30 cellular contexts compared by ENCODE assay signal in the genomic region with DNA sequence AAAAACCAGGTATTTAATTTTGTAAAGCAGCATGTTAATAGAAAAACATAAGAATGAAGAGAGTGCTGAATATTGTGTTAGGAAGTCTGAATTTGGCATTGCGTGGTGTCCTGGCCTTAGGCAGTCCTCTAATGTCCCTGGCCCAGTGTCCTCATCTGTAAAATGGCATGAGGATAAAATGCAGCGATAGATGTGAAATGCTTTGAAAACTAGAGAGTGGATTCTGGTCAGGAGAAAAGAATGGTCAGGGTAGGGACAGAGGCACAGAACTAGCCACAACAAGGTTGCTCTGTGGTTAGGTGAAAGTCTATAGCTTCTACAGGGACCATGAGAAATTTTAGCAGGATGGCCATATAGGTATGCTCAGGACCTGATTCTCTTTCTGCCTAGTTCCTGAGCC. TPM values are rescaled to one million over a fixed set of nuclear protein-coding genes. Genes with fewer than 3 reads are reported as not detected.
DNase-seq lines count a peak whose midpoint lies in the region; ATAC-seq, FAIRE-seq and TF ChIP-seq lines count a peak whose summit lies in the region.
"Had no signal": no experiment of that assay in that cellular context is flagged by ENCODE, and none has a peak within 500 bp of the region (broad histone marks: within the 10 kb centered on the region; RNA-seq: fewer than 3 reads in every experiment).

No MANE protein-coding gene starts in this region.

- no peak for TF ChIP-seq EP300 in sigmoid colon (IDR thresholded peaks at IDR 0.05)

- H3K9me1 ChIP-seq in keratinocyte (ENCODE audit: control insufficient read depth, extremely low read depth, insufficient read depth, low read length) = no peaks in the 10 kb centered on the region

- no peak overlapping the region for H3K4me2 ChIP-seq in GM23248 (ENCODE audit: unreplicated experiment)
- H3K4me2 ChIP-seq in keratinocyte (ENCODE audit: control insufficient read depth, extremely low read depth, insufficient read depth, low read depth, low read length) = peak overlapping the region; percentile 51

- TF ChIP-seq POLR2A in testis (IDR thresholded peaks at IDR 0.05) (no peak), sigmoid colon (IDR thresholded peaks at IDR 0.05) (no peak)

- H3K27me3 ChIP-seq in GM23248 (replicated peaks; ENCODE audit: insufficient read depth) (no peaks in the 10 kb centered on the region), RWPE2 (ENCODE audit: insufficient read depth, poor library complexity, severe bottlenecking) (no peaks in the 10 kb centered on the region), keratinocyte (ENCODE audit: control insufficient read depth, extremely low read depth, insufficient read depth, low read length) (no peaks in the 10 kb centered on the region), thoracic aorta (replicated peaks; ENCODE audit: insufficient read depth) (no peaks in the 10 kb centered on the region), testis (no peaks in the 10 kb centered on the region), sigmoid colon (no peaks in the 10 kb centered on the region)
- H3K27me3 ChIP-seq: adrenal gland, body of pancreas, dorsolateral prefrontal cortex, gastroesophageal sphincter, uterus had no signal

- peaks cover 78% of the 10 kb centered on the region for H3K79me2 ChIP-seq in GM23248 (ENCODE audit: insufficient read depth)
- H3K79me2 ChIP-seq in keratinocyte (ENCODE audit: control insufficient read depth, insufficient read depth, low read length) = peaks cover 33% of the 10 kb centered on the region

- H3K4me3 ChIP-seq in GM23248 (no peak overlapping the region), RWPE2 (ENCODE audit: severe bottlenecking) (no peak overlapping the region), keratinocyte (ENCODE audit: control insufficient read depth in 2 of 3, extremely low read depth in 1 of 3, insufficient read depth in 2 of 3, low read depth in 1 of 3, low read length in 3 of 3) (no peak overlapping the region), thoracic aorta (no peak overlapping the region), testis (no peak overlapping the region), sigmoid colon (no peak overlapping the region)
- H3K4me3 ChIP-seq: adrenal gland, body of pancreas, dorsolateral prefrontal cortex, gastroesophageal sphincter, HAP-1, mucosa of descending colon, SK-N-MC, uterus had no signal

- no peaks in the 10 kb centered on the region for H3K9me2 ChIP-seq in GM23248 (ENCODE audit: insufficient read depth)

- H4K20me1 ChIP-seq in GM23248 (ENCODE audit: insufficient read depth) (no peaks in the 10 kb centered on the region), keratinocyte (ENCODE audit: control insufficient read depth, extremely low read depth, insufficient read depth, low read length) (no peaks in the 10 kb centered on the region)

- H3K27ac ChIP-seq in GM23248 (peak overlapping the region; percentile 75), RWPE2 (ENCODE audit: poor library complexity, severe bottlenecking) (peak overlapping the region; percentile 97), keratinocyte (ENCODE audit: control insufficient read depth, insufficient read depth, low read length) (no peak overlapping the region), thoracic aorta (peak overlapping the region; percentile 61 to 79), testis (no peak overlapping the region), sigmoid colon (no peak overlapping the region)
- H3K27ac ChIP-seq: adrenal gland, body of pancreas, dorsolateral prefrontal cortex, SK-N-MC, uterus had no signal

- intact Hi-C loops in testis (cut with DNase I; ENCODE audit: low total_unique reads) (no loop called here), sigmoid colon (cut with DNase I) (no loop called here)

- H2AFZ ChIP-seq in GM23248 (no peak overlapping the region), keratinocyte (ENCODE audit: control insufficient read depth, low read length) (no peak overlapping the region)

- H3K9me3 ChIP-seq in GM23248 (ENCODE audit: low read depth) (no peaks in the 10 kb centered on the region), RWPE2 (ENCODE audit: severe bottlenecking) (no peaks in the 10 kb centered on the region), keratinocyte (ENCODE audit: control insufficient read depth, low read depth, low read length) (no peaks in the 10 kb centered on the region), thoracic aorta (no peaks in the 10 kb centered on the region), testis (no peaks in the 10 kb centered on the region), sigmoid colon (no peaks in the 10 kb centered on the region)
- H3K9me3 ChIP-seq: adrenal gland, body of pancreas, gastroesophageal sphincter, HAP-1, mucosa of descending colon, uterus had no signal

- H3K9ac ChIP-seq in GM23248 (no peak overlapping the region), keratinocyte (ENCODE audit: control insufficient read depth, extremely low read depth, insufficient read depth, low read length) (no peak overlapping the region)

- no peak for FAIRE-seq in keratinocyte (lab: Jason Lieb, UNC)
- FAIRE-seq: G401.6, TTC549 had no signal

- H3K4me1 ChIP-seq in GM23248 (ENCODE audit: insufficient read depth) = peaks cover 52% of the 10 kb centered on the region
- H3K4me1 ChIP-seq in RWPE2 (ENCODE audit: insufficient read depth, poor library complexity, severe bottlenecking) = peaks cover 43% of the 10 kb centered on the region
- peaks cover 42% of the 10 kb centered on the region for H3K4me1 ChIP-seq in keratinocyte (ENCODE audit: control insufficient read depth, extremely low read depth, insufficient read depth, low read length)
- H3K4me1 ChIP-seq in thoracic aorta (ENCODE audit: control insufficient read depth in 1 of 2, low read depth in 2 of 2) = peaks cover 20 to 39% of the 10 kb centered on the region in 2 donors
- no peaks in the 10 kb centered on the region for H3K4me1 ChIP-seq in testis
- peaks cover 0 to 38% (median 25%) of the 10 kb centered on the region in 4 donors for H3K4me1 ChIP-seq in sigmoid colon
- H3K4me1 ChIP-seq: HAP-1 had no signal

- H3K36me3 ChIP-seq in GM23248 (ENCODE audit: low read depth) = no peaks in the 10 kb centered on the region
- H3K36me3 ChIP-seq in RWPE2 (ENCODE audit: low read depth) = peaks cover 29% of the 10 kb centered on the region
- peaks cover 3 to 10% of the 10 kb centered on the region in 2 experiments for H3K36me3 ChIP-seq in keratinocyte (ENCODE audit: control insufficient read depth in 2 of 2, extremely low read depth in 1 of 2, insufficient read depth in 2 of 2, low read length in 2 of 2)
- peaks cover 3% of the 10 kb centered on the region for H3K36me3 ChIP-seq in thoracic aorta
- H3K36me3 ChIP-seq in testis (ENCODE audit: low read depth, missing control alignments) = no peaks in the 10 kb centered on the region
- H3K36me3 ChIP-seq in sigmoid colon = peaks cover 0 to 18% (median 2%) of the 10 kb centered on the region in 4 donors
- H3K36me3 ChIP-seq: uterus had no signal

- TF ChIP-seq CTCF in RWPE2 (IDR thresholded peaks at IDR 0.05; ENCODE audit: poor library complexity, severe bottlenecking) = no peak
- no peak for TF ChIP-seq CTCF in keratinocyte (optimal IDR thresholded peaks at IDR 0.05 in 1 of 3, IDR thresholded peaks at IDR 0.05 in 1 of 3, conservative IDR thresholded peaks at IDR 0.05 in 1 of 3; ENCODE audit: extremely low read depth in 1 of 3, insufficient read depth in 2 of 3, low read length in 3 of 3)
- TF ChIP-seq CTCF in thoracic aorta (IDR thresholded peaks at IDR 0.05) = no peak
- no peak for TF ChIP-seq CTCF in testis (IDR thresholded peaks at IDR 0.05)
- TF ChIP-seq CTCF in sigmoid colon (IDR thresholded peaks at IDR 0.05) = no peak

- ATAC-seq in RWPE2 (ENCODE audit: low read depth) (no peak), thoracic aorta (ENCODE audit: insufficient number of reproducible peaks, low FRiP score, low read depth) (no peak), HG02623 (IDR thresholded peaks at IDR 0.05; ENCODE audit: unreplicated experiment) (no peak)
- ATAC-seq: body of pancreas; natural killer cell treated with Interleukin-12 subunit alpha and Interleukin-12 subunit beta and Interleukin-15 and Interleukin-18, amount 100 ng/mL, for 72 hours; stimulated activated memory B cell treated with anti-CD40 and anti-IgM and Interleukin-4, amounts not matched to agents 10 μg/mL and 1 μg/mL and 100 μg/mL, for 72 hours had no signal

- dilution Hi-C loops in keratinocyte (cut with MboI; ENCODE audit: extremely low pct_ligation_motif_present, low sequenced_read_pairs) = no loop called here

- H3F3A ChIP-seq in GM23248 (ENCODE audit: insufficient read depth) = peaks cover 44% of the 10 kb centered on the region

- WGBS in GM23248 (ENCODE audit: low coverage in 1 of 2, low lambda C conversion rate in 2 of 2, missing lambda C conversion rate in 2 of 2), 2 experiments = 98 to 100% methylated on average over 2 of the region's 2 CpGs
- WGBS in testis, 2 donors = 91 to 95% methylated on average over 2 of the region's 2 CpGs
- WGBS in sigmoid colon, 2 donors = 98 to 99% methylated on average over 2 of the region's 2 CpGs

- DNase-seq in GM23248 = no peak
- no peak for DNase-seq in RWPE2 (ENCODE audit: low spot score)
- DNase-seq in keratinocyte (ENCODE audit: low read depth, low spot score) = no peak
- DNase-seq in thoracic aorta (ENCODE audit: low spot score) = no peak
- no peak for DNase-seq in testis
- DNase-seq in sigmoid colon = no peak
- DNase-seq: activated naive CD4-positive, alpha-beta T cell treated with anti-CD3 and anti-CD28 coated beads for 36 hours; DMS79; dorsolateral prefrontal cortex; hippocampal formation; NCI-H1436 treated with DMSO at 0.1 percent for 48 hours; NCI-H82; RPMI8226; uterus had no signal

- in situ Hi-C loops in GM23248 (cut with MboI) = no loop called here

RNA-seq across cellular contexts. Expression of a gene that starts 18.9 kb away (rescaled TPM):
- 46.2 and 47.3 TPM in 2 replicates for total RNA-seq in GM23248 (2014; rRNA removed; shearing (Covaris generic))
- 49.8 and 52.0 TPM in 2 replicates for polyA plus RNA-seq in GM23248 (2016; fragmentation: Nextera tagmentation; extraction: Ambion mirVana)
- polyA plus RNA-seq in keratinocyte = 35.1 to 44.3 TPM (median 35.4 TPM) in 3 replicates
- polyA plus RNA-seq in keratinocyte (2011; ENCODE audit: low read depth) = 14.5 TPM
- 28.0 and 37.6 TPM in 2 replicates for polyA plus RNA-seq in keratinocyte (2011; cell fraction: cytosol; rRNA removed)
- polyA plus RNA-seq in keratinocyte (2011; cell fraction: nucleus; rRNA removed) = 40.4 and 40.6 TPM in 2 replicates
- 21.1 and 36.6 TPM in 2 replicates for polyA plus RNA-seq in keratinocyte (2012; ENCODE audit: low replicate concordance)
- polyA minus RNA-seq in keratinocyte = 19.9 to 33.9 TPM (median 27.0 TPM) in 3 replicates
- 20.1 TPM for polyA minus RNA-seq in keratinocyte (2011; cell fraction: cytosol; rRNA and poly(A)+ RNA removed)
- polyA minus RNA-seq in keratinocyte (2011; cell fraction: nucleus; rRNA and poly(A)+ RNA removed) = 17.8 and 25.9 TPM in 2 replicates
- total RNA-seq in thoracic aorta = 10 to 100 TPM; 31.3 to 40.2 TPM
- 10 to 100 TPM; 30.0 to 32.4 TPM for total RNA-seq in testis
- 33.2 TPM for polyA plus RNA-seq in testis (ENCODE audit: insufficient read depth, low read depth, low replicate concordance)
- total RNA-seq in sigmoid colon = 10 to 100 TPM; 30.1 to 33.5 (median 31.6) TPM
- 10 to 100 TPM; 23.4 to 44.9 (median 43.2) TPM for polyA plus RNA-seq in sigmoid colon

RNA-seq across cellular contexts. Expression of a gene that starts 33.2 kb away (rescaled TPM):
- total RNA-seq in GM23248 (2014; rRNA removed; shearing (Covaris generic)) = 19.3 and 19.5 TPM in 2 replicates
- polyA plus RNA-seq in GM23248 (2016; fragmentation: Nextera tagmentation; extraction: Ambion mirVana) (10.7 and 11.1 TPM in 2 replicates), keratinocyte (28.8 to 56.3 TPM (median 42.6 TPM) in 3 replicates), testis (ENCODE audit: insufficient read depth, low read depth, low replicate concordance) (51.7 TPM), sigmoid colon (10 to 100 TPM; 31.9 to 58.7 (median 39.0) TPM)
- polyA plus RNA-seq in keratinocyte (2011; ENCODE audit: low read depth) = 118 TPM
- 49.1 and 67.7 TPM in 2 replicates for polyA plus RNA-seq in keratinocyte (2011; cell fraction: cytosol; rRNA removed)
- 166 and 190 TPM in 2 replicates for polyA plus RNA-seq in keratinocyte (2011; cell fraction: nucleus; rRNA removed)
- 97.8 and 136 TPM in 2 replicates for polyA plus RNA-seq in keratinocyte (2012; ENCODE audit: low replicate concordance)
- polyA minus RNA-seq in keratinocyte = 62.9 to 141 TPM (median 89.5 TPM) in 3 replicates
- polyA minus RNA-seq in keratinocyte (2011; cell fraction: cytosol; rRNA and poly(A)+ RNA removed) = 27.8 TPM
- polyA minus RNA-seq in keratinocyte (2011; cell fraction: nucleus; rRNA and poly(A)+ RNA removed) = 91.0 and 121 TPM in 2 replicates
- total RNA-seq in thoracic aorta (10 to 100 TPM; 38.4 to 76.8 TPM), testis (100 to 1,000 TPM in 1 of 2 donors, 10 to 100 TPM in 1; 94.0 to 101 TPM), sigmoid colon (10 to 100 TPM; 10.3 to 20.8 (median 14.0) TPM)

RNA-seq across cellular contexts. Expression of a gene that starts 38.6 kb away (rescaled TPM):
- not detected in 2 replicates for total RNA-seq in GM23248 (2014; rRNA removed; shearing (Covaris generic))
- polyA plus RNA-seq in GM23248 (2016; fragmentation: Nextera tagmentation; extraction: Ambion mirVana) = not detected in 2 replicates
- polyA plus RNA-seq in keratinocyte = 0.37 to 0.39 TPM (median 0.38 TPM) in 3 replicates
- polyA plus RNA-seq in keratinocyte (2011; ENCODE audit: low read depth) = 0.70 TPM
- polyA plus RNA-seq in keratinocyte (2011; cell fraction: cytosol; rRNA removed) = 0.11 and 0.12 TPM in 2 replicates
- polyA plus RNA-seq in keratinocyte (2011; cell fraction: nucleus; rRNA removed) = 0.34 and 0.53 TPM in 2 replicates
- 0.44 and 2.1 TPM in 2 replicates for polyA plus RNA-seq in keratinocyte (2012; ENCODE audit: low replicate concordance)
- polyA minus RNA-seq in keratinocyte = 0.46 to 0.59 TPM in 2 of 3 replicates, not detected in the other
- polyA minus RNA-seq in keratinocyte (2011; cell fraction: cytosol; rRNA and poly(A)+ RNA removed) = not detected
- 0.21 TPM in 1 of 2 replicates, not detected in the other for polyA minus RNA-seq in keratinocyte (2011; cell fraction: nucleus; rRNA and poly(A)+ RNA removed)
- not detected for total RNA-seq in thoracic aorta
- under 1 TPM; 0.55 to 0.68 TPM for total RNA-seq in testis
- 0.44 TPM for polyA plus RNA-seq in testis (ENCODE audit: insufficient read depth, low read depth, low replicate concordance)
- total RNA-seq in sigmoid colon = not detected
- polyA plus RNA-seq in sigmoid colon = 1 to 10 TPM in 1 of 3 donors, not detected in 2; 5.2 TPM
- total RNA-seq: activated naive CD4-positive, alpha-beta T cell treated with anti-CD3 and anti-CD28 coated beads for 36 hours; activated T-helper 1 cell treated with anti-CD3 and anti-CD28 coated beads, Interleukin-12 subunit alpha, Interleukin-12 subunit beta, Interleukin-2, Interleukin-4 antibody, amounts not matched to agents 30 ng/mL and 10 ng/mL and 1 ng/mL, durations not matched to agents 14 hours and 24 hours and 36 hours; adrenal gland; body of pancreas; lung microvascular endothelial cell; natural killer cell treated with Interleukin-12 subunit alpha and Interleukin-12 subunit beta and Interleukin-15 and Interleukin-18, amount 100 ng/mL, for 72 hours; NCI-H460; omental fat pad; T-helper 1 cell treated with Interleukin-12 subunit alpha and Interleukin-12 subunit beta and Interleukin-4 antibody, amounts not matched to agents 30 ng/mL and 1 ng/mL, for 36 hours; uterus had no signal

RNA-seq across cellular contexts. Expression of a gene that starts 56.1 kb away (rescaled TPM):
- total RNA-seq in GM23248 (2014; rRNA removed; shearing (Covaris generic)) = 0.13 TPM in 1 of 2 replicates, not detected in the other
- polyA plus RNA-seq in GM23248 (2016; fragmentation: Nextera tagmentation; extraction: Ambion mirVana) (0.15 and 0.26 TPM in 2 replicates), keratinocyte (0.14 to 0.26 TPM (median 0.22 TPM) in 3 replicates), testis (ENCODE audit: insufficient read depth, low read depth, low replicate concordance) (5.2 TPM), sigmoid colon (10 to 100 TPM; 11.4 to 15.3 (median 12.5) TPM)
- 0.56 TPM for polyA plus RNA-seq in keratinocyte (2011; ENCODE audit: low read depth)
- polyA plus RNA-seq in keratinocyte (2011; cell fraction: cytosol; rRNA removed) = 0.09 and 0.27 TPM in 2 replicates
- 0.69 and 0.95 TPM in 2 replicates for polyA plus RNA-seq in keratinocyte (2011; cell fraction: nucleus; rRNA removed)
- 0.46 and 0.72 TPM in 2 replicates for polyA plus RNA-seq in keratinocyte (2012; ENCODE audit: low replicate concordance)
- 0.33 to 1.8 TPM in 2 of 3 replicates, not detected in the other for polyA minus RNA-seq in keratinocyte
- not detected for polyA minus RNA-seq in keratinocyte (2011; cell fraction: cytosol; rRNA and poly(A)+ RNA removed)
- polyA minus RNA-seq in keratinocyte (2011; cell fraction: nucleus; rRNA and poly(A)+ RNA removed) = 0.32 TPM in 1 of 2 replicates, not detected in the other
- total RNA-seq in thoracic aorta (1 to 10 TPM; 2.3 to 4.1 TPM), testis (10 to 100 TPM; 11.3 to 17.2 TPM), sigmoid colon (1 to 10 TPM; 1.1 to 2.2 (median 1.8) TPM)
- total RNA-seq: activated T-helper 1 cell treated with anti-CD3 and anti-CD28 coated beads, Interleukin-12 subunit alpha, Interleukin-12 subunit beta, Interleukin-2, Interleukin-4 antibody, amounts not matched to agents 30 ng/mL and 10 ng/mL and 1 ng/mL, durations not matched to agents 14 hours and 24 hours and 36 hours; T-helper 1 cell treated with Interleukin-12 subunit alpha and Interleukin-12 subunit beta and Interleukin-4 antibody, amounts not matched to agents 30 ng/mL and 1 ng/mL, for 36 hours had no signal

Comparison
In these comparisons a context has a peak if more than half of its experiments do, and no peak if none do; other contexts are left out.
1. H3K27ac ChIP-seq: peak in GM23248 (single experiment), RWPE2 (single experiment) and thoracic aorta (2 of 2); none in keratinocyte (single experiment), testis (0 of 2) and sigmoid colon (0 of 4).